18 cellular contexts compared by ENCODE assay signal in the genomic region with DNA sequence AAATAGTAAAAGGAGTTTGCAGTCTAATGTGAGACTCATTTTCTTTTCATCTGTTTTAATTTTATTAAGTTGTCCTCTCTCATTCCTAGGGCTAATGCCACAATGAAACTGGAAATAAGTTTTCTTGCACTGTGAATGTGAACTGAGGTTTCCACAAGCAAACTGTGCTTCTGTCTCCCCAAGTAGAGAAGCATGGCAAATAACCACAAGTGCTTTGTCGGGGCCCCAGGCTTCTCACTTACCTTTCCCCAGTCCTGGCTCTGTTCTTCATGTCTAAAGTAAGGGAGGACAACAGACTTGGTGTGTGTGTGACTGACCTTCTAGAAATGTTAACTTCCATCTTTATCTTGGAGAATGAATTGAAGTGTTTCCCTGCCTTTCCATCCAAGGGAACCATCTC.
DNase-seq lines count a peak whose midpoint lies in the region; ATAC-seq, FAIRE-seq and TF ChIP-seq lines count a peak whose summit lies in the region.
"Had no signal": no experiment of that assay in that cellular context is flagged by ENCODE, and none has a peak within 500 bp of the region (broad histone marks: within the 10 kb centered on the region; RNA-seq: fewer than 3 reads in every experiment).

No MANE protein-coding gene starts in this region.

- no peaks in the 10 kb centered on the region for H3K27me3 Mint-ChIP-seq in activated T-helper 17 cell treated with anti-CD3 and anti-CD28 coated beads, Interleukin-2, amount 50 U/mL, for 72 hours
- no peaks in the 10 kb centered on the region for H3K27me3 Mint-ChIP-seq in progenitor cell of endocrine pancreas
- H3K27me3 Mint-ChIP-seq: B cell; central memory CD8-positive, alpha-beta T cell had no signal

- in situ Hi-C loops in GM13976 (cut with MboI; ENCODE audit: low sequenced_read_pairs, unreplicated experiment), result no loop called here

- peaks cover 17% of the 10 kb centered on the region for H3K4me1 Mint-ChIP-seq in activated T-helper 17 cell treated with anti-CD3 and anti-CD28 coated beads, Interleukin-2, amount 50 U/mL, for 72 hours
- H3K4me1 Mint-ChIP-seq in progenitor cell of endocrine pancreas (ENCODE audit: low read depth), result peaks cover 36% of the 10 kb centered on the region

- H3K4me3 Mint-ChIP-seq in activated T-helper 17 cell treated with anti-CD3 and anti-CD28 coated beads, Interleukin-2, amount 50 U/mL, for 72 hours, result no peak overlapping the region
- no peak overlapping the region for H3K4me3 Mint-ChIP-seq in progenitor cell of endocrine pancreas (ENCODE audit: low read depth)
- H3K4me3 Mint-ChIP-seq: B cell; central memory CD8-positive, alpha-beta T cell had no signal

- no peak for TF ChIP-seq POLR2A in GM12891 (IDR thresholded peaks at IDR 0.05; ENCODE audit: low read depth, low read length)

- DNase-seq in GM12891 (ENCODE audit: insufficient read length, low spot score) (no peak), GM13976 (ENCODE audit: low spot score) (peak; percentile 36), progenitor cell of endocrine pancreas (ENCODE audit: low spot score, unreplicated experiment) (no peak), middle frontal gyrus (ENCODE audit: extremely low spot score, low spot score) (no peak), AG08396 (ENCODE audit: low spot score) (no peak), HUDEP-2 (lab: John Stamatoyannopoulos, UW; ENCODE audit: unreplicated experiment in 76 of 76) (no peak)
- DNase-seq: activated CD4-positive, alpha-beta T cell treated with anti-CD3 and anti-CD28 coated beads, Interleukin-2, amount 50 U/mL, for 1 hour; activated T-cell treated with anti-CD3 and anti-CD28 coated beads, Interleukin-2, amount 50 U/mL, for 1 hour; Calu3; MG63; NCI-H1930; NCI-H524; PC-9; right cardiac atrium; stimulated activated CD4-positive, alpha-beta T cell treated with anti-CD3 and anti-CD28 coated beads, Interleukin-1b, Interleukin-23, amount 100 ng/mL, for 48 hours had no signal

- no peak for ATAC-seq in activated T-helper 17 cell treated with anti-CD3 and anti-CD28 coated beads, Interleukin-2, amount 50 U/mL, for 72 hours (replicated peaks)
- ATAC-seq: right cardiac atrium had no signal

- FAIRE-seq in GM12891 (lab: Jason Lieb, UNC), result peak; percentile 51

- H3K9me3 Mint-ChIP-seq in activated T-helper 17 cell treated with anti-CD3 and anti-CD28 coated beads, Interleukin-2, amount 50 U/mL, for 72 hours, result no peaks in the 10 kb centered on the region
- no peaks in the 10 kb centered on the region for H3K9me3 Mint-ChIP-seq in progenitor cell of endocrine pancreas (ENCODE audit: low read depth)
- H3K9me3 Mint-ChIP-seq: central memory CD8-positive, alpha-beta T cell had no signal

- no peak for TF ChIP-seq CTCF in GM13976 (IDR thresholded peaks at IDR 0.05; ENCODE audit: borderline replicate concordance, control extremely low read depth, extremely low read depth, insufficient read depth, missing control alignments)
- TF ChIP-seq CTCF in progenitor cell of endocrine pancreas (IDR thresholded peaks at IDR 0.05; ENCODE audit: unreplicated experiment), result no peak

- H3K36me3 Mint-ChIP-seq in activated T-helper 17 cell treated with anti-CD3 and anti-CD28 coated beads, Interleukin-2, amount 50 U/mL, for 72 hours (ENCODE audit: low read depth), result no peaks in the 10 kb centered on the region
- no peaks in the 10 kb centered on the region for H3K36me3 Mint-ChIP-seq in progenitor cell of endocrine pancreas (ENCODE audit: insufficient read depth)

- peak overlapping the region; percentile 5 for H3K27ac Mint-ChIP-seq in activated T-helper 17 cell treated with anti-CD3 and anti-CD28 coated beads, Interleukin-2, amount 50 U/mL, for 72 hours
- H3K27ac Mint-ChIP-seq in progenitor cell of endocrine pancreas, result peak overlapping the region; percentile 43
- H3K27ac Mint-ChIP-seq: B cell had no signal

TF ChIP-seq in GM12891, 5 proteins besides CTCF, POLR2A, EP300 and RAD21:
- TF ChIP-seq SPI1 (IDR thresholded peaks at IDR 0.05; ENCODE audit: low read depth, low read length) (no peak), TAF1 (IDR thresholded peaks at IDR 0.05; ENCODE audit: low read depth, low read length) (no peak), POLR2AphosphoS5 (IDR thresholded peaks at IDR 0.05; ENCODE audit: low read depth, low read length) (no peak)
